Comparison of ENCODE assay signal across 1 cellular context in the genomic region with DNA sequence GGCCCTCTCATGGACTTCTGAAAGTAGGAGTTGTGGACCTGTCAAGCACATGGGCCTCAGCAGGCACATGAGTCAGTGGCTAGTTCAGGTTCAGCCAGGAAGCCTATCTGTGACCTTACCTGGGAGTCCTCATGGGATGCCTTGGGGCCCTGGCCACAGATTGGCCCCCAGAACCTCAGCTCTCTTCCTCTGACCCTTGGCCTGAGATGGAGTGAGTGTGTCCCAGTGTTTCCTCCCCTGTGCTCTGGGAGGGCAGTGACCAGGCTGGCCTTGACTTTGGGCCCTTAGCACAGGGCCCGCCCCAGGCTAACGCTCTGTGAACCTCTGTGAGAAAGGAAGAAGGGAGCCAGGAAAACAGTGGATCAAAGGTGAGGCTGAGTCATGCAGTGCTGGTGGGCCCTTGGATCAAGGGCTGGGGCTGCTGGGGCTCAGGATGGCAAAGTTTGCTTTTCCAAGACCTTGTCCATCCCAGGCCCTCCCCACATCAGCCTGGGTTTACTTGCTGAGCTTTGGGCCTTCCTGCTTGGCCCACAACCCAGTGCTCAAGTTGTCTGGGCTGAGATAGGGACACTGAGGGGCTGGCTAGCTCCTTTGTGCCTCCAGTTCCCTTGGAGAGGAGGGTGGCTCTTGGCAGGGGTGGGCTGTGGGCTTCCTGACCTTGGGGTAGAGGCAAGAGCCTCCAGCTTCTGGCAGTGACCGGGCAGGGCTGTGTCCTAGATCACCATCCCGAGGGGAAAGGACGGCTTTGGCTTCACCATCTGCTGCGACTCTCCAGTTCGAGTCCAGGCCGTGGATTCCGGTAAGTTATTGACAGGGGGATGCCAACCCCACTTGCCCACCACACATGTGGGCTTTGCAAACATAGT.
TF ChIP-seq lines count a peak whose summit lies in the region.

No MANE protein-coding gene starts in this region.

TF ChIP-seq in HepG2, 621 proteins besides CTCF, POLR2A, EP300 and RAD21 (continued from another document and continues in another):
- TF ChIP-seq, protein P1, sequence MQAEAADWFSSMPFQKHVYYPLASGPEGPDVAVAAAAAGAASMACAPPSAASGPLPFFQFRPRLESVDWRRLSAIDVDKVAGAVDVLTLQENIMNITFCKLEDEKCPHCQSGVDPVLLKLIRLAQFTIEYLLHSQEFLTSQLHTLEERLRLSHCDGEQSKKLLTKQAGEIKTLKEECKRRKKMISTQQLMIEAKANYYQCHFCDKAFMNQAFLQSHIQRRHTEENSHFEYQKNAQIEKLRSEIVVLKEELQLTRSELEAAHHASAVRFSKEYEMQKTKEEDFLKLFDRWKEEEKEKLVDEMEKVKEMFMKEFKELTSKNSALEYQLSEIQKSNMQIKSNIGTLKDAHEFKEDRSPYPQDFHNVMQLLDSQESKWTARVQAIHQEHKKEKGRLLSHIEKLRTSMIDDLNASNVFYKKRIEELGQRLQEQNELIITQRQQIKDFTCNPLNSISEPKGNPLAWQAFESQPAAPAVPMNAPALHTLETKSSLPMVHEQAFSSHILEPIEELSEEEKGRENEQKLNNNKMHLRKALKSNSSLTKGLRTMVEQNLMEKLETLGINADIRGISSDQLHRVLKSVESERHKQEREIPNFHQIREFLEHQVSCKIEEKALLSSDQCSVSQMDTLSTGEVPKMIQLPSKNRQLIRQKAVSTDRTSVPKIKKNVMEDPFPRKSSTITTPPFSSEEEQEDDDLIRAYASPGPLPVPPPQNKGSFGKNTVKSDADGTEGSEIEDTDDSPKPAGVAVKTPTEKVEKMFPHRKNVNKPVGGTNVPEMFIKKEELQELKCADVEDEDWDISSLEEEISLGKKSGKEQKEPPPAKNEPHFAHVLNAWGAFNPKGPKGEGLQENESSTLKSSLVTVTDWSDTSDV (CRISPR knock-in tag; IDR thresholded peaks at IDR 0.05) = no peak
- TF ChIP-seq ELF4 (CRISPR knock-in tag; IDR thresholded peaks at IDR 0.05; ENCODE audit: borderline replicate concordance) (no peak; the same call in 1 of the 2 replicates), PAX8 (CRISPR knock-in tag; IDR thresholded peaks at IDR 0.05; ENCODE audit: borderline replicate concordance) (no peak), GATAD1 (CRISPR knock-in tag; IDR thresholded peaks at IDR 0.05) (peak; percentile 67; the same call in 1 of the 2 replicates), ZNF543 (CRISPR knock-in tag; IDR thresholded peaks at IDR 0.05) (peak; percentile 90), ZNF510 (CRISPR knock-in tag; IDR thresholded peaks at IDR 0.05; ENCODE audit: low read depth) (0 out of 2 replicates have a peak, but pooled peaks have one; percentile 73), IKZF1 (IDR thresholded peaks at IDR 0.05) (no peak), ZNF766 (CRISPR knock-in tag; IDR thresholded peaks at IDR 0.05; ENCODE audit: borderline replicate concordance) (no peak), ZSCAN22 (CRISPR knock-in tag; IDR thresholded peaks at IDR 0.05) (no peak), HOXA7 (CRISPR knock-in tag; IDR thresholded peaks at IDR 0.05) (no peak), FOSL2 (CRISPR knock-in tag; IDR thresholded peaks at IDR 0.05) (peak; percentile 99), ZNF7 (CRISPR knock-in tag; IDR thresholded peaks at IDR 0.05) (no peak), FOSL1 (CRISPR knock-in tag; IDR thresholded peaks at IDR 0.05; ENCODE audit: borderline replicate concordance) (peak; percentile 97), GABPB1 (CRISPR knock-in tag; IDR thresholded peaks at IDR 0.05) (peak; percentile 73)
- TF ChIP-seq, protein P2, sequence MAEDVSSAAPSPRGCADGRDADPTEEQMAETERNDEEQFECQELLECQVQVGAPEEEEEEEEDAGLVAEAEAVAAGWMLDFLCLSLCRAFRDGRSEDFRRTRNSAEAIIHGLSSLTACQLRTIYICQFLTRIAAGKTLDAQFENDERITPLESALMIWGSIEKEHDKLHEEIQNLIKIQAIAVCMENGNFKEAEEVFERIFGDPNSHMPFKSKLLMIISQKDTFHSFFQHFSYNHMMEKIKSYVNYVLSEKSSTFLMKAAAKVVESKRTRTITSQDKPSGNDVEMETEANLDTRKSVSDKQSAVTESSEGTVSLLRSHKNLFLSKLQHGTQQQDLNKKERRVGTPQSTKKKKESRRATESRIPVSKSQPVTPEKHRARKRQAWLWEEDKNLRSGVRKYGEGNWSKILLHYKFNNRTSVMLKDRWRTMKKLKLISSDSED (CRISPR knock-in tag; IDR thresholded peaks at IDR 0.05) = no peak
- TF ChIP-seq, protein P3, sequence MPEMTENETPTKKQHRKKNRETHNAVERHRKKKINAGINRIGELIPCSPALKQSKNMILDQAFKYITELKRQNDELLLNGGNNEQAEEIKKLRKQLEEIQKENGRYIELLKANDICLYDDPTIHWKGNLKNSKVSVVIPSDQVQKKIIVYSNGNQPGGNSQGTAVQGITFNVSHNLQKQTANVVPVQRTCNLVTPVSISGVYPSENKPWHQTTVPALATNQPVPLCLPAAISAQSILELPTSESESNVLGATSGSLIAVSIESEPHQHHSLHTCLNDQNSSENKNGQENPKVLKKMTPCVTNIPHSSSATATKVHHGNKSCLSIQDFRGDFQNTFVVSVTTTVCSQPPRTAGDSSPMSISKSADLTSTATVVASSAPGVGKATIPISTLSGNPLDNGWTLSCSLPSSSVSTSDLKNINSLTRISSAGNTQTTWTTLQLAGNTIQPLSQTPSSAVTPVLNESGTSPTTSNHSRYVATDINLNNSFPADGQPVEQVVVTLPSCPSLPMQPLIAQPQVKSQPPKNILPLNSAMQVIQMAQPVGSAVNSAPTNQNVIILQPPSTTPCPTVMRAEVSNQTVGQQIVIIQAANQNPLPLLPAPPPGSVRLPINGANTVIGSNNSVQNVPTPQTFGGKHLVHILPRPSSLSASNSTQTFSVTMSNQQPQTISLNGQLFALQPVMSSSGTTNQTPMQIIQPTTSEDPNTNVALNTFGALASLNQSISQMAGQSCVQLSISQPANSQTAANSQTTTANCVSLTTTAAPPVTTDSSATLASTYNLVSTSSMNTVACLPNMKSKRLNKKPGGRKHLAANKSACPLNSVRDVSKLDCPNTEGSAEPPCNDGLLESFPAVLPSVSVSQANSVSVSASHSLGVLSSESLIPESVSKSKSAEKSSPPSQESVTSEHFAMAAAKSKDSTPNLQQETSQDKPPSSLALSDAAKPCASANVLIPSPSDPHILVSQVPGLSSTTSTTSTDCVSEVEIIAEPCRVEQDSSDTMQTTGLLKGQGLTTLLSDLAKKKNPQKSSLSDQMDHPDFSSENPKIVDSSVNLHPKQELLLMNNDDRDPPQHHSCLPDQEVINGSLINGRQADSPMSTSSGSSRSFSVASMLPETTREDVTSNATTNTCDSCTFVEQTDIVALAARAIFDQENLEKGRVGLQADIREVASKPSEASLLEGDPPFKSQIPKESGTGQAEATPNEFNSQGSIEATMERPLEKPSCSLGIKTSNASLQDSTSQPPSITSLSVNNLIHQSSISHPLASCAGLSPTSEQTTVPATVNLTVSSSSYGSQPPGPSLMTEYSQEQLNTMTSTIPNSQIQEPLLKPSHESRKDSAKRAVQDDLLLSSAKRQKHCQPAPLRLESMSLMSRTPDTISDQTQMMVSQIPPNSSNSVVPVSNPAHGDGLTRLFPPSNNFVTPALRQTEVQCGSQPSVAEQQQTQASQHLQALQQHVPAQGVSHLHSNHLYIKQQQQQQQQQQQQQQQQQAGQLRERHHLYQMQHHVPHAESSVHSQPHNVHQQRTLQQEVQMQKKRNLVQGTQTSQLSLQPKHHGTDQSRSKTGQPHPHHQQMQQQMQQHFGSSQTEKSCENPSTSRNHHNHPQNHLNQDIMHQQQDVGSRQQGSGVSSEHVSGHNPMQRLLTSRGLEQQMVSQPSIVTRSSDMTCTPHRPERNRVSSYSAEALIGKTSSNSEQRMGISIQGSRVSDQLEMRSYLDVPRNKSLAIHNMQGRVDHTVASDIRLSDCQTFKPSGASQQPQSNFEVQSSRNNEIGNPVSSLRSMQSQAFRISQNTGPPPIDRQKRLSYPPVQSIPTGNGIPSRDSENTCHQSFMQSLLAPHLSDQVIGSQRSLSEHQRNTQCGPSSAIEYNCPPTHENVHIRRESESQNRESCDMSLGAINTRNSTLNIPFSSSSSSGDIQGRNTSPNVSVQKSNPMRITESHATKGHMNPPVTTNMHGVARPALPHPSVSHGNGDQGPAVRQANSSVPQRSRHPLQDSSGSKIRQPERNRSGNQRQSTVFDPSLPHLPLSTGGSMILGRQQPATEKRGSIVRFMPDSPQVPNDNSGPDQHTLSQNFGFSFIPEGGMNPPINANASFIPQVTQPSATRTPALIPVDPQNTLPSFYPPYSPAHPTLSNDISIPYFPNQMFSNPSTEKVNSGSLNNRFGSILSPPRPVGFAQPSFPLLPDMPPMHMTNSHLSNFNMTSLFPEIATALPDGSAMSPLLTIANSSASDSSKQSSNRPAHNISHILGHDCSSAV (CRISPR knock-in tag; IDR thresholded peaks at IDR 0.05; ENCODE audit: borderline replicate concordance) = peak; percentile 96; the same call in 1 of the 2 replicates
- TF ChIP-seq, protein P4, sequence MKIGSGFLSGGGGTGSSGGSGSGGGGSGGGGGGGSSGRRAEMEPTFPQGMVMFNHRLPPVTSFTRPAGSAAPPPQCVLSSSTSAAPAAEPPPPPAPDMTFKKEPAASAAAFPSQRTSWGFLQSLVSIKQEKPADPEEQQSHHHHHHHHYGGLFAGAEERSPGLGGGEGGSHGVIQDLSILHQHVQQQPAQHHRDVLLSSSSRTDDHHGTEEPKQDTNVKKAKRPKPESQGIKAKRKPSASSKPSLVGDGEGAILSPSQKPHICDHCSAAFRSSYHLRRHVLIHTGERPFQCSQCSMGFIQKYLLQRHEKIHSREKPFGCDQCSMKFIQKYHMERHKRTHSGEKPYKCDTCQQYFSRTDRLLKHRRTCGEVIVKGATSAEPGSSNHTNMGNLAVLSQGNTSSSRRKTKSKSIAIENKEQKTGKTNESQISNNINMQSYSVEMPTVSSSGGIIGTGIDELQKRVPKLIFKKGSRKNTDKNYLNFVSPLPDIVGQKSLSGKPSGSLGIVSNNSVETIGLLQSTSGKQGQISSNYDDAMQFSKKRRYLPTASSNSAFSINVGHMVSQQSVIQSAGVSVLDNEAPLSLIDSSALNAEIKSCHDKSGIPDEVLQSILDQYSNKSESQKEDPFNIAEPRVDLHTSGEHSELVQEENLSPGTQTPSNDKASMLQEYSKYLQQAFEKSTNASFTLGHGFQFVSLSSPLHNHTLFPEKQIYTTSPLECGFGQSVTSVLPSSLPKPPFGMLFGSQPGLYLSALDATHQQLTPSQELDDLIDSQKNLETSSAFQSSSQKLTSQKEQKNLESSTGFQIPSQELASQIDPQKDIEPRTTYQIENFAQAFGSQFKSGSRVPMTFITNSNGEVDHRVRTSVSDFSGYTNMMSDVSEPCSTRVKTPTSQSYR (CRISPR knock-in tag; IDR thresholded peaks at IDR 0.05; ENCODE audit: borderline replicate concordance) = peak; percentile 61; the same call in 1 of the 2 replicates
- TF ChIP-seq, protein P5, sequence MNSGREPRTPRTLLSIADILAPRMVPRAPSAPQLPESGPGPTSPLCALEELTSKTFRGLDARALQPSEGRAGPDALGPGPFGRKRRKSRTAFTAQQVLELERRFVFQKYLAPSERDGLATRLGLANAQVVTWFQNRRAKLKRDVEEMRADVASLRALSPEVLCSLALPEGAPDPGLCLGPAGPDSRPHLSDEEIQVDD (CRISPR knock-in tag; IDR thresholded peaks at IDR 0.05; ENCODE audit: borderline replicate concordance) = 0 out of 2 replicates have a peak, but pooled peaks have one; percentile 63
- TF ChIP-seq, protein P6, sequence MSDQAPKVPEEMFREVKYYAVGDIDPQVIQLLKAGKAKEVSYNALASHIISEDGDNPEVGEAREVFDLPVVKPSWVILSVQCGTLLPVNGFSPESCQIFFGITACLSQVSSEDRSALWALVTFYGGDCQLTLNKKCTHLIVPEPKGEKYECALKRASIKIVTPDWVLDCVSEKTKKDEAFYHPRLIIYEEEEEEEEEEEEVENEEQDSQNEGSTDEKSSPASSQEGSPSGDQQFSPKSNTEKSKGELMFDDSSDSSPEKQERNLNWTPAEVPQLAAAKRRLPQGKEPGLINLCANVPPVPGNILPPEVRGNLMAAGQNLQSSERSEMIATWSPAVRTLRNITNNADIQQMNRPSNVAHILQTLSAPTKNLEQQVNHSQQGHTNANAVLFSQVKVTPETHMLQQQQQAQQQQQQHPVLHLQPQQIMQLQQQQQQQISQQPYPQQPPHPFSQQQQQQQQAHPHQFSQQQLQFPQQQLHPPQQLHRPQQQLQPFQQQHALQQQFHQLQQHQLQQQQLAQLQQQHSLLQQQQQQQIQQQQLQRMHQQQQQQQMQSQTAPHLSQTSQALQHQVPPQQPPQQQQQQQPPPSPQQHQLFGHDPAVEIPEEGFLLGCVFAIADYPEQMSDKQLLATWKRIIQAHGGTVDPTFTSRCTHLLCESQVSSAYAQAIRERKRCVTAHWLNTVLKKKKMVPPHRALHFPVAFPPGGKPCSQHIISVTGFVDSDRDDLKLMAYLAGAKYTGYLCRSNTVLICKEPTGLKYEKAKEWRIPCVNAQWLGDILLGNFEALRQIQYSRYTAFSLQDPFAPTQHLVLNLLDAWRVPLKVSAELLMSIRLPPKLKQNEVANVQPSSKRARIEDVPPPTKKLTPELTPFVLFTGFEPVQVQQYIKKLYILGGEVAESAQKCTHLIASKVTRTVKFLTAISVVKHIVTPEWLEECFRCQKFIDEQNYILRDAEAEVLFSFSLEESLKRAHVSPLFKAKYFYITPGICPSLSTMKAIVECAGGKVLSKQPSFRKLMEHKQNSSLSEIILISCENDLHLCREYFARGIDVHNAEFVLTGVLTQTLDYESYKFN (CRISPR knock-in tag; conservative IDR thresholded peaks at IDR 0.05) = peak; percentile 100
- TF ChIP-seq, protein P7, sequence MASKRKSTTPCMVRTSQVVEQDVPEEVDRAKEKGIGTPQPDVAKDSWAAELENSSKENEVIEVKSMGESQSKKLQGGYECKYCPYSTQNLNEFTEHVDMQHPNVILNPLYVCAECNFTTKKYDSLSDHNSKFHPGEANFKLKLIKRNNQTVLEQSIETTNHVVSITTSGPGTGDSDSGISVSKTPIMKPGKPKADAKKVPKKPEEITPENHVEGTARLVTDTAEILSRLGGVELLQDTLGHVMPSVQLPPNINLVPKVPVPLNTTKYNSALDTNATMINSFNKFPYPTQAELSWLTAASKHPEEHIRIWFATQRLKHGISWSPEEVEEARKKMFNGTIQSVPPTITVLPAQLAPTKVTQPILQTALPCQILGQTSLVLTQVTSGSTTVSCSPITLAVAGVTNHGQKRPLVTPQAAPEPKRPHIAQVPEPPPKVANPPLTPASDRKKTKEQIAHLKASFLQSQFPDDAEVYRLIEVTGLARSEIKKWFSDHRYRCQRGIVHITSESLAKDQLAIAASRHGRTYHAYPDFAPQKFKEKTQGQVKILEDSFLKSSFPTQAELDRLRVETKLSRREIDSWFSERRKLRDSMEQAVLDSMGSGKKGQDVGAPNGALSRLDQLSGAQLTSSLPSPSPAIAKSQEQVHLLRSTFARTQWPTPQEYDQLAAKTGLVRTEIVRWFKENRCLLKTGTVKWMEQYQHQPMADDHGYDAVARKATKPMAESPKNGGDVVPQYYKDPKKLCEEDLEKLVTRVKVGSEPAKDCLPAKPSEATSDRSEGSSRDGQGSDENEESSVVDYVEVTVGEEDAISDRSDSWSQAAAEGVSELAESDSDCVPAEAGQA (IDR thresholded peaks at IDR 0.05; ENCODE audit: low read depth) = no peak
- TF ChIP-seq, protein P7 (CRISPR knock-in tag; IDR thresholded peaks at IDR 0.05; ENCODE audit: borderline replicate concordance) = no peak
